ENCODE assay signal across 1 cellular context in genomic region chr1:243254927-243255790, GRCh38.
TF ChIP-seq lines count a peak whose summit lies in the region.

Gene CEP170, minus strand, starts transcription at chr1:243255281. Its CDS starts 30,001 bp downstream, at chr1:243225280.

TF ChIP-seq in HepG2, 621 proteins besides CTCF, POLR2A, EP300 and RAD21 (continued from another document and continues in another):
- no peak; the same call in 1 of the 2 replicates for TF ChIP-seq ZBTB43 (CRISPR knock-in tag; conservative IDR thresholded peaks at IDR 0.05)
- no peak for TF ChIP-seq ZNF557 (CRISPR knock-in tag; IDR thresholded peaks at IDR 0.05)
- no peak for TF ChIP-seq FOXM1 (CRISPR knock-in tag; IDR thresholded peaks at IDR 0.05)
- TF ChIP-seq, protein P1, sequence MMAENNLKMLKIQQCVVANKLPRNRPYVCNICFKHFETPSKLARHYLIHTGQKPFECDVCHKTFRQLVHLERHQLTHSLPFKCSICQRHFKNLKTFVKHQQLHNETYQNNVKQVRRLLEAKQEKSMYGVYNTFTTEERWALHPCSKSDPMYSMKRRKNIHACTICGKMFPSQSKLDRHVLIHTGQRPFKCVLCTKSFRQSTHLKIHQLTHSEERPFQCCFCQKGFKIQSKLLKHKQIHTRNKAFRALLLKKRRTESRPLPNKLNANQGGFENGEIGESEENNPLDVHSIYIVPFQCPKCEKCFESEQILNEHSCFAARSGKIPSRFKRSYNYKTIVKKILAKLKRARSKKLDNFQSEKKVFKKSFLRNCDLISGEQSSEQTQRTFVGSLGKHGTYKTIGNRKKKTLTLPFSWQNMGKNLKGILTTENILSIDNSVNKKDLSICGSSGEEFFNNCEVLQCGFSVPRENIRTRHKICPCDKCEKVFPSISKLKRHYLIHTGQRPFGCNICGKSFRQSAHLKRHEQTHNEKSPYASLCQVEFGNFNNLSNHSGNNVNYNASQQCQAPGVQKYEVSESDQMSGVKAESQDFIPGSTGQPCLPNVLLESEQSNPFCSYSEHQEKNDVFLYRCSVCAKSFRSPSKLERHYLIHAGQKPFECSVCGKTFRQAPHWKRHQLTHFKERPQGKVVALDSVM (CRISPR knock-in tag; IDR thresholded peaks at IDR 0.05): no peak
- TF ChIP-seq, protein P2, sequence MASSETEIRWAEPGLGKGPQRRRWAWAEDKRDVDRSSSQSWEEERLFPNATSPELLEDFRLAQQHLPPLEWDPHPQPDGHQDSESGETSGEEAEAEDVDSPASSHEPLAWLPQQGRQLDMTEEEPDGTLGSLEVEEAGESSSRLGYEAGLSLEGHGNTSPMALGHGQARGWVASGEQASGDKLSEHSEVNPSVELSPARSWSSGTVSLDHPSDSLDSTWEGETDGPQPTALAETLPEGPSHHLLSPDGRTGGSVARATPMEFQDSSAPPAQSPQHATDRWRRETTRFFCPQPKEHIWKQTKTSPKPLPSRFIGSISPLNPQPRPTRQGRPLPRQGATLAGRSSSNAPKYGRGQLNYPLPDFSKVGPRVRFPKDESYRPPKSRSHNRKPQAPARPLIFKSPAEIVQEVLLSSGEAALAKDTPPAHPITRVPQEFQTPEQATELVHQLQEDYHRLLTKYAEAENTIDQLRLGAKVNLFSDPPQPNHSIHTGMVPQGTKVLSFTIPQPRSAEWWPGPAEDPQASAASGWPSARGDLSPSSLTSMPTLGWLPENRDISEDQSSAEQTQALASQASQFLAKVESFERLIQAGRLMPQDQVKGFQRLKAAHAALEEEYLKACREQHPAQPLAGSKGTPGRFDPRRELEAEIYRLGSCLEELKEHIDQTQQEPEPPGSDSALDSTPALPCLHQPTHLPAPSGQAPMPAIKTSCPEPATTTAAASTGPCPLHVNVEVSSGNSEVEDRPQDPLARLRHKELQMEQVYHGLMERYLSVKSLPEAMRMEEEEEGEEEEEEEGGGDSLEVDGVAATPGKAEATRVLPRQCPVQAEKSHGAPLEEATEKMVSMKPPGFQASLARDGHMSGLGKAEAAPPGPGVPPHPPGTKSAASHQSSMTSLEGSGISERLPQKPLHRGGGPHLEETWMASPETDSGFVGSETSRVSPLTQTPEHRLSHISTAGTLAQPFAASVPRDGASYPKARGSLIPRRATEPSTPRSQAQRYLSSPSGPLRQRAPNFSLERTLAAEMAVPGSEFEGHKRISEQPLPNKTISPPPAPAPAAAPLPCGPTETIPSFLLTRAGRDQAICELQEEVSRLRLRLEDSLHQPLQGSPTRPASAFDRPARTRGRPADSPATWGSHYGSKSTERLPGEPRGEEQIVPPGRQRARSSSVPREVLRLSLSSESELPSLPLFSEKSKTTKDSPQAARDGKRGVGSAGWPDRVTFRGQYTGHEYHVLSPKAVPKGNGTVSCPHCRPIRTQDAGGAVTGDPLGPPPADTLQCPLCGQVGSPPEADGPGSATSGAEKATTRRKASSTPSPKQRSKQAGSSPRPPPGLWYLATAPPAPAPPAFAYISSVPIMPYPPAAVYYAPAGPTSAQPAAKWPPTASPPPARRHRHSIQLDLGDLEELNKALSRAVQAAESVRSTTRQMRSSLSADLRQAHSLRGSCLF (CRISPR knock-in tag; IDR thresholded peaks at IDR 0.05; ENCODE audit: borderline replicate concordance): no peak
- 0 out of 2 replicates have a peak, but pooled peaks have one; percentile 20 for TF ChIP-seq ZNF768 (CRISPR knock-in tag; IDR thresholded peaks at IDR 0.05)
- TF ChIP-seq SMYD3 (CRISPR knock-in tag; IDR thresholded peaks at IDR 0.05): no peak
- TF ChIP-seq ZNF230 (CRISPR knock-in tag; IDR thresholded peaks at IDR 0.05): 0 out of 2 replicates have a peak, but pooled peaks have one; percentile 55
- TF ChIP-seq, protein P3, sequence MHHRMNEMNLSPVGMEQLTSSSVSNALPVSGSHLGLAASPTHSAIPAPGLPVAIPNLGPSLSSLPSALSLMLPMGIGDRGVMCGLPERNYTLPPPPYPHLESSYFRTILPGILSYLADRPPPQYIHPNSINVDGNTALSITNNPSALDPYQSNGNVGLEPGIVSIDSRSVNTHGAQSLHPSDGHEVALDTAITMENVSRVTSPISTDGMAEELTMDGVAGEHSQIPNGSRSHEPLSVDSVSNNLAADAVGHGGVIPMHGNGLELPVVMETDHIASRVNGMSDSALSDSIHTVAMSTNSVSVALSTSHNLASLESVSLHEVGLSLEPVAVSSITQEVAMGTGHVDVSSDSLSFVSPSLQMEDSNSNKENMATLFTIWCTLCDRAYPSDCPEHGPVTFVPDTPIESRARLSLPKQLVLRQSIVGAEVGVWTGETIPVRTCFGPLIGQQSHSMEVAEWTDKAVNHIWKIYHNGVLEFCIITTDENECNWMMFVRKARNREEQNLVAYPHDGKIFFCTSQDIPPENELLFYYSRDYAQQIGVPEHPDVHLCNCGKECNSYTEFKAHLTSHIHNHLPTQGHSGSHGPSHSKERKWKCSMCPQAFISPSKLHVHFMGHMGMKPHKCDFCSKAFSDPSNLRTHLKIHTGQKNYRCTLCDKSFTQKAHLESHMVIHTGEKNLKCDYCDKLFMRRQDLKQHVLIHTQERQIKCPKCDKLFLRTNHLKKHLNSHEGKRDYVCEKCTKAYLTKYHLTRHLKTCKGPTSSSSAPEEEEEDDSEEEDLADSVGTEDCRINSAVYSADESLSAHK (CRISPR knock-in tag; IDR thresholded peaks at IDR 0.05; ENCODE audit: borderline replicate concordance): no peak
- no peak for TF ChIP-seq ATF1 (CRISPR knock-in tag; IDR thresholded peaks at IDR 0.05)
- TF ChIP-seq ZNF776 (CRISPR knock-in tag; IDR thresholded peaks at IDR 0.05): no peak
- TF ChIP-seq SRSF1 (optimal IDR thresholded peaks at IDR 0.05; ENCODE audit: low read depth, low read length): no peak
- TF ChIP-seq ZBTB38 (CRISPR knock-in tag; IDR thresholded peaks at IDR 0.05): 0 out of 2 replicates have a peak, but pooled peaks have one; percentile 19
- TF ChIP-seq DDIT3 (CRISPR knock-in tag; IDR thresholded peaks at IDR 0.05): no peak
- TF ChIP-seq ZNF709 (CRISPR knock-in tag; IDR thresholded peaks at IDR 0.05): 0 out of 2 replicates have a peak, but pooled peaks have one; percentile 64
- no peak; the same call in 1 of the 2 replicates for TF ChIP-seq HOXA5 (CRISPR knock-in tag; IDR thresholded peaks at IDR 0.05)
- TF ChIP-seq ZNF562 (CRISPR knock-in tag; IDR thresholded peaks at IDR 0.05; ENCODE audit: borderline replicate concordance): no peak
- 0 out of 2 replicates have a peak, but pooled peaks have one; percentile 20 for TF ChIP-seq GATAD1 (CRISPR knock-in tag; IDR thresholded peaks at IDR 0.05)
- TF ChIP-seq ZNF383 (CRISPR knock-in tag; IDR thresholded peaks at IDR 0.05; ENCODE audit: borderline replicate concordance): 0 out of 2 replicates have a peak, but pooled peaks have one; percentile 71
- TF ChIP-seq SKI (IDR thresholded peaks at IDR 0.05; ENCODE audit: partially characterized antibody): no peak
- TF ChIP-seq, protein P4, sequence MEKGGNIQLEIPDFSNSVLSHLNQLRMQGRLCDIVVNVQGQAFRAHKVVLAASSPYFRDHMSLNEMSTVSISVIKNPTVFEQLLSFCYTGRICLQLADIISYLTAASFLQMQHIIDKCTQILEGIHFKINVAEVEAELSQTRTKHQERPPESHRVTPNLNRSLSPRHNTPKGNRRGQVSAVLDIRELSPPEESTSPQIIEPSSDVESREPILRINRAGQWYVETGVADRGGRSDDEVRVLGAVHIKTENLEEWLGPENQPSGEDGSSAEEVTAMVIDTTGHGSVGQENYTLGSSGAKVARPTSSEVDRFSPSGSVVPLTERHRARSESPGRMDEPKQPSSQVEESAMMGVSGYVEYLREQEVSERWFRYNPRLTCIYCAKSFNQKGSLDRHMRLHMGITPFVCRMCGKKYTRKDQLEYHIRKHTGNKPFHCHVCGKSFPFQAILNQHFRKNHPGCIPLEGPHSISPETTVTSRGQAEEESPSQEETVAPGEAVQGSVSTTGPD (CRISPR knock-in tag; IDR thresholded peaks at IDR 0.05): no peak
- no peak for TF ChIP-seq REPIN1 (CRISPR knock-in tag; IDR thresholded peaks at IDR 0.05; ENCODE audit: borderline replicate concordance, low read depth)
- no peak; the same call in 1 of the 2 replicates for TF ChIP-seq ETV6 (CRISPR knock-in tag; conservative IDR thresholded peaks at IDR 0.05)
- TF ChIP-seq ZNF20 (CRISPR knock-in tag; IDR thresholded peaks at IDR 0.05): no peak
- TF ChIP-seq ESRRA (CRISPR knock-in tag; IDR thresholded peaks at IDR 0.05; ENCODE audit: low read depth): peak; percentile 54; the same call in 1 of the 2 replicates
- TF ChIP-seq CREB1 (IDR thresholded peaks at IDR 0.05): no peak; the same call in 1 of the 2 replicates
- peak; percentile 85 for TF ChIP-seq CREB1 (CRISPR knock-in tag; IDR thresholded peaks at IDR 0.05)
- 0 out of 2 replicates have a peak, but pooled peaks have one; percentile 12 for TF ChIP-seq ZMYM4 (CRISPR knock-in tag; IDR thresholded peaks at IDR 0.05)
- peak; percentile 49; the same call in 1 of the 2 replicates for TF ChIP-seq PITX1 (CRISPR knock-in tag; IDR thresholded peaks at IDR 0.05)
- peak; percentile 68 for TF ChIP-seq MAX (IDR thresholded peaks at IDR 0.05)
- TF ChIP-seq FOXK2 (IDR thresholded peaks at IDR 0.05): no peak; the same call in 1 of the 2 replicates
- TF ChIP-seq CEBPG (CRISPR knock-in tag; IDR thresholded peaks at IDR 0.05): no peak
- 0 out of 2 replicates have a peak, but pooled peaks have one; percentile 37 for TF ChIP-seq NRL (CRISPR knock-in tag; IDR thresholded peaks at IDR 0.05; ENCODE audit: borderline replicate concordance)
- TF ChIP-seq E2F1 (CRISPR knock-in tag; IDR thresholded peaks at IDR 0.05): no peak
- no peak for TF ChIP-seq ZNF234 (CRISPR knock-in tag; conservative IDR thresholded peaks at IDR 0.05)
- TF ChIP-seq FOXC1 (CRISPR knock-in tag; IDR thresholded peaks at IDR 0.05; ENCODE audit: borderline replicate concordance): peak; percentile 44; the same call in 1 of the 2 replicates
- TF ChIP-seq ZNF589 (CRISPR knock-in tag; conservative IDR thresholded peaks at IDR 0.05): no peak
- no peak for TF ChIP-seq ZNF879 (CRISPR knock-in tag; IDR thresholded peaks at IDR 0.05)
- TF ChIP-seq ZNF569 (CRISPR knock-in tag; IDR thresholded peaks at IDR 0.05; ENCODE audit: borderline replicate concordance): no peak
- no peak for TF ChIP-seq PAWR (CRISPR knock-in tag; IDR thresholded peaks at IDR 0.05; ENCODE audit: borderline replicate concordance)
- TF ChIP-seq STAG1 (CRISPR knock-in tag; IDR thresholded peaks at IDR 0.05): no peak
- TF ChIP-seq, protein P5, sequence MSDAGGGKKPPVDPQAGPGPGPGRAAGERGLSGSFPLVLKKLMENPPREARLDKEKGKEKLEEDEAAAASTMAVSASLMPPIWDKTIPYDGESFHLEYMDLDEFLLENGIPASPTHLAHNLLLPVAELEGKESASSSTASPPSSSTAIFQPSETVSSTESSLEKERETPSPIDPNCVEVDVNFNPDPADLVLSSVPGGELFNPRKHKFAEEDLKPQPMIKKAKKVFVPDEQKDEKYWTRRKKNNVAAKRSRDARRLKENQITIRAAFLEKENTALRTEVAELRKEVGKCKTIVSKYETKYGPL (CRISPR knock-in tag; IDR thresholded peaks at IDR 0.05): no peak
- no peak for TF ChIP-seq ZNF713 (CRISPR knock-in tag; IDR thresholded peaks at IDR 0.05)
- TF ChIP-seq RARA (CRISPR knock-in tag; IDR thresholded peaks at IDR 0.05): no peak
- no peak for TF ChIP-seq FOXO1 (CRISPR knock-in tag; IDR thresholded peaks at IDR 0.05)
- TF ChIP-seq, protein P6, sequence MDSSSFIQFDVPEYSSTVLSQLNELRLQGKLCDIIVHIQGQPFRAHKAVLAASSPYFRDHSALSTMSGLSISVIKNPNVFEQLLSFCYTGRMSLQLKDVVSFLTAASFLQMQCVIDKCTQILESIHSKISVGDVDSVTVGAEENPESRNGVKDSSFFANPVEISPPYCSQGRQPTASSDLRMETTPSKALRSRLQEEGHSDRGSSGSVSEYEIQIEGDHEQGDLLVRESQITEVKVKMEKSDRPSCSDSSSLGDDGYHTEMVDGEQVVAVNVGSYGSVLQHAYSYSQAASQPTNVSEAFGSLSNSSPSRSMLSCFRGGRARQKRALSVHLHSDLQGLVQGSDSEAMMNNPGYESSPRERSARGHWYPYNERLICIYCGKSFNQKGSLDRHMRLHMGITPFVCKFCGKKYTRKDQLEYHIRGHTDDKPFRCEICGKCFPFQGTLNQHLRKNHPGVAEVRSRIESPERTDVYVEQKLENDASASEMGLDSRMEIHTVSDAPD (CRISPR knock-in tag; IDR thresholded peaks at IDR 0.05): no peak
- TF ChIP-seq MXD1 (CRISPR knock-in tag; IDR thresholded peaks at IDR 0.05): no peak
- peak; percentile 59; the same call in 1 of the 2 replicates for TF ChIP-seq ZNF563 (CRISPR knock-in tag; IDR thresholded peaks at IDR 0.05)
- no peak for TF ChIP-seq MZF1 (CRISPR knock-in tag; IDR thresholded peaks at IDR 0.05; ENCODE audit: borderline replicate concordance)
- TF ChIP-seq, protein P7, sequence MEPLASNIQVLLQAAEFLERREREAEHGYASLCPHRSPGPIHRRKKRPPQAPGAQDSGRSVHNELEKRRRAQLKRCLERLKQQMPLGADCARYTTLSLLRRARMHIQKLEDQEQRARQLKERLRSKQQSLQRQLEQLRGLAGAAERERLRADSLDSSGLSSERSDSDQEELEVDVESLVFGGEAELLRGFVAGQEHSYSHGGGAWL (CRISPR knock-in tag; IDR thresholded peaks at IDR 0.05): no peak
- TF ChIP-seq ZNF446 (CRISPR knock-in tag; IDR thresholded peaks at IDR 0.05): no peak
- no peak for TF ChIP-seq NKX3-1 (CRISPR knock-in tag; IDR thresholded peaks at IDR 0.05)
- TF ChIP-seq HNRNPLL (IDR thresholded peaks at IDR 0.05; ENCODE audit: low read depth, low read length, poor library complexity, severe bottlenecking): peak; percentile 91
- no peak; the same call in none of the 2 replicates for TF ChIP-seq ZFY (CRISPR knock-in tag; IDR thresholded peaks at IDR 0.05)
